8 cellular contexts compared by ENCODE assay signal in the genomic region with DNA sequence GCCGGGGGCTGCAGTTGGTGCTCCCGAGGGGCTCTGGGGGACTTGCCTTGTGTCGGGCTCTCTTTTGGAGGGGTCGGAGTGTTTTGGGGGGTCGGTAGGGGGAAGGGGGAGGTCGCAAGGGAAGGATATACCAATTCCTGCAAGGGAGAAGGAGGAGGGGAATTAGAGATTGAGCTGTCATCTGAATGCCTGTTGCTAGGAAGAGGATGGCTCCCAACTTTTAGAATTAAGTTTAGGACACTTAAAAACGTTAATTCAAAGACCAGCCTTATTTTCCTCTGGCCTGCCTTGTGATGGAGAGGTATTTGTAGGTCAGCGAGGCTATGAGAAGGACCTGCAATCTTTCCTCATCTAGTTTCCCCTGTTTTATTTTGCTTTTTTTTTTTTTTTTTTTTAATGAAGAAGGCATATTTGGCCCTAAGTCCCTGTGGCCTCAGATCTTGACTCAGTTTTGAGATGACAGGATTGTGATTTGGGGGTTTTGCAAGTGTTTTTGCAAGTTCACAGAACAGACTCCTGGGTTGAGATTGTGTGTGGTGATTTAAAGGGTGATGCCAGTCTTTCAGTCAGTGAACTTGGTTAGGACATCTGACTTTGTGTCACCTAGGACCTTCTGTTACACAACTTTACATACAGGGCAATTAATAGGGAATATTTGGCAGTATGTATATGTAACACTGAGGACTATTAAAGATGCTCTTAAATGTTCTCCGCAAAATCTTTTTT. TPM values are rescaled to one million over a fixed set of nuclear protein-coding genes. Genes with fewer than 3 reads are reported as not detected.
A peak's percentile ranks its signal among the peaks of the same experiment; 100 is the strongest.
DNase-seq lines count a peak whose midpoint lies in the region; ATAC-seq, FAIRE-seq and TF ChIP-seq lines count a peak whose summit lies in the region.

No MANE protein-coding gene starts in this region.

- no peak for TF ChIP-seq POLR2A in GM12891 (IDR thresholded peaks at IDR 0.05; ENCODE audit: low read depth, low read length)

- H3K27me3 ChIP-seq in Panc1 (ENCODE audit: control insufficient read depth, insufficient read depth, low read length), result no peaks in the 10 kb centered on the region
- no peaks in the 10 kb centered on the region for H3K27me3 ChIP-seq in endocrine pancreas (ENCODE audit: control insufficient read depth, insufficient read depth, low read length)

- no peak for DNase-seq in GM12891 (ENCODE audit: insufficient read length, low spot score)
- no peak for DNase-seq in Panc1 (ENCODE audit: low read depth, low spot score)
- no peak for DNase-seq in natural killer cell
- no peak for DNase-seq in NCI-H187 (lab: John Stamatoyannopoulos, UW)
- no peak for DNase-seq in SKM-1 treated with dmso at 0.1 percent for 144 hours (lab: John Stamatoyannopoulos, UW; ENCODE audit: unreplicated experiment)

- H3K4me1 ChIP-seq in Panc1 (ENCODE audit: control insufficient read depth, insufficient read depth, low read length), result peaks cover 32% of the 10 kb centered on the region
- peaks cover 7% of the 10 kb centered on the region for H3K4me1 ChIP-seq in endocrine pancreas (ENCODE audit: control insufficient read depth, insufficient read depth, low read length)

- TF ChIP-seq CTCF in Panc1 (IDR thresholded peaks at IDR 0.05) (no peak), natural killer cell (IDR thresholded peaks at IDR 0.05) (no peak)

- in situ Hi-C loops in Panc1 (cut with HindIII; ENCODE audit: low pct_unique_long_range_greater_than_20kb, low sequenced_read_pairs), result no loop called here

- POLR2A ChIA-PET in Panc1 (lab: Charles Lee), result interaction anchor here (0.6 kb wide), 2 partner anchors 600 to 742 kb away, joined by 5 to 12 read pairs; no protein-coding TSS in a partner anchor

- H3K9me3 Mint-ChIP-seq in natural killer cell, result no peaks in the 10 kb centered on the region

- CTCF ChIA-PET in Panc1 (lab: Charles Lee), result no interaction called here

- H3K27me3 Mint-ChIP-seq in natural killer cell (ENCODE audit: low read depth in 2 of 2), result peaks cover 0 to 10% of the 10 kb centered on the region in 2 donors

- TSS peak; percentile 76 for BruUV-seq in Panc1 (replicated peaks; lab: Mats Ljungman, UMichigan)

- H3K4me1 Mint-ChIP-seq in natural killer cell, result peaks cover 50 to 62% of the 10 kb centered on the region in 2 donors

- H3K36me3 ChIP-seq in Panc1 (ENCODE audit: control insufficient read depth, insufficient read depth, low read length) (no peaks in the 10 kb centered on the region; the same call in 1 of the 2 replicates), endocrine pancreas (ENCODE audit: control insufficient read depth, insufficient read depth, low read length) (no peaks in the 10 kb centered on the region)

- FAIRE-seq in GM12891 (lab: Jason Lieb, UNC), result peak; percentile 13

- H3K4me3 Mint-ChIP-seq in natural killer cell, result peak overlapping the region; percentile 97

- ATAC-seq in Panc1 (no peak), natural killer cell (peak in 1 of 3 donors; percentile 6), GM19023 (IDR thresholded peaks at IDR 0.05; ENCODE audit: unreplicated experiment) (no peak), GM18519 (IDR thresholded peaks at IDR 0.05; ENCODE audit: low FRiP score, unreplicated experiment) (no peak)

- H3K9ac ChIP-seq in endocrine pancreas (ENCODE audit: control insufficient read depth, insufficient read depth, low read length), result peak overlapping the region; percentile 87

- H3K4me3 ChIP-seq in Panc1 (ENCODE audit: low read depth in 2 of 2, low read length in 2 of 2) (peak overlapping the region; percentile 87 to 89), endocrine pancreas (ENCODE audit: control insufficient read depth, insufficient read depth, low read length) (peak overlapping the region; percentile 80)

- no peaks in the 10 kb centered on the region for H3K36me3 Mint-ChIP-seq in natural killer cell

- peak overlapping the region; percentile 94 for H3K27ac ChIP-seq in Panc1 (ENCODE audit: low read length)

- peak overlapping the region; percentile 88 to 95 for H3K27ac Mint-ChIP-seq in natural killer cell

- intact Hi-C loops in Panc1 (cut with micrococcal nuclease; ENCODE audit: unreplicated experiment) (no loop called here), natural killer cell (cut with micrococcal nuclease) (loop anchor here (1.0 kb wide), 1 partner anchor 43 kb away; no protein-coding TSS in a partner anchor)

- no peaks in the 10 kb centered on the region for H3K9me3 ChIP-seq in Panc1 (ENCODE audit: control insufficient read depth, insufficient read depth, low read depth, low read length)
- no peaks in the 10 kb centered on the region for H3K9me3 ChIP-seq in endocrine pancreas (ENCODE audit: control insufficient read depth, low read length)

TF ChIP-seq in GM12891, 5 proteins besides CTCF, POLR2A, EP300 and RAD21:
- TF ChIP-seq TAF1 (IDR thresholded peaks at IDR 0.05; ENCODE audit: low read depth, low read length), result no peak
- TF ChIP-seq POU2F2 (IDR thresholded peaks at IDR 0.05; ENCODE audit: low read depth, low read length), result no peak
- TF ChIP-seq PAX5 (IDR thresholded peaks at IDR 0.05; ENCODE audit: insufficient read depth, low read length, severe bottlenecking), result no peak

RNA-seq across cellular contexts. Expression of a gene that starts 0.7 kb away (rescaled TPM):
- 4.1 TPM for polyA plus RNA-seq in GM12891 (2012; ENCODE audit: low read depth, missing spikeins)
- total RNA-seq in Panc1 (2021; ENCODE audit: unreplicated experiment) (65.5 TPM), natural killer cell (10 to 100 TPM; 18.8 to 42.0 (median 36.1) TPM)
- 25.1 TPM for polyA plus RNA-seq in Panc1 (2012; ENCODE audit: insufficient read length)
